In the genomic region with DNA sequence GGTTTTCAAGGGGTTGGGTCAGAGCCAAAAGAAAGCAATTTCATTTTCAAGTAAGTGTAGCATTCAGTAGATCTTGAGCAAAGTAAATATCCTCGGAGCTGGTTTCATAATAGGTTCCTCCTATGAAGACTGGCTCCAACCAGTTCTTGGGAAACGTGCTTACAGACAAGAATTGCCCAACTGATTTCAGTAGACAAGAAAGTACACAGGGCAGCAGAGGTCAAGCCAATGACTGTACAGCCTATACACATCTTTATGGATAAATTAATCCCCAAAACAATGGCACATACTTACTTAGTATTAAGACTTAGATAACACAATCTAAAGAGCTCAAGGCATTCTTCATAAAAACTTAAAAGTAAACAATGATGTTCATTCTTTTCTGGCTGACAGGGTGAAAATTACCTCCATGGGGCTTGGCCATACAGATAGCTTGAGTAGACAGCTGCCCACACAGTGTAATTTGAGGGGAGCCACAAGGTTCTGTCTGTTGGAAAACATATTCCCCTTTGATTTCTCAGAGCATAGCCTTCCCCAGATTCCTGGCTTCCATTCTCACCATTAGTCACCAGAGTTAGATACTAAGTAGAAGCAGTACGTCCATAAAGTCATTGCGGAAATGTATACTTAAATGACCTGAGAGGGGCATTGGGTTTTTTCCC, we compare ENCODE assay signal across 1 cellular context.
TF ChIP-seq lines count a peak whose summit lies in the region.

No MANE protein-coding gene starts in this region.

TF ChIP-seq in K562, 482 proteins besides CTCF, POLR2A, EP300 and RAD21 (continued from another document):
- TF ChIP-seq, protein P1, sequence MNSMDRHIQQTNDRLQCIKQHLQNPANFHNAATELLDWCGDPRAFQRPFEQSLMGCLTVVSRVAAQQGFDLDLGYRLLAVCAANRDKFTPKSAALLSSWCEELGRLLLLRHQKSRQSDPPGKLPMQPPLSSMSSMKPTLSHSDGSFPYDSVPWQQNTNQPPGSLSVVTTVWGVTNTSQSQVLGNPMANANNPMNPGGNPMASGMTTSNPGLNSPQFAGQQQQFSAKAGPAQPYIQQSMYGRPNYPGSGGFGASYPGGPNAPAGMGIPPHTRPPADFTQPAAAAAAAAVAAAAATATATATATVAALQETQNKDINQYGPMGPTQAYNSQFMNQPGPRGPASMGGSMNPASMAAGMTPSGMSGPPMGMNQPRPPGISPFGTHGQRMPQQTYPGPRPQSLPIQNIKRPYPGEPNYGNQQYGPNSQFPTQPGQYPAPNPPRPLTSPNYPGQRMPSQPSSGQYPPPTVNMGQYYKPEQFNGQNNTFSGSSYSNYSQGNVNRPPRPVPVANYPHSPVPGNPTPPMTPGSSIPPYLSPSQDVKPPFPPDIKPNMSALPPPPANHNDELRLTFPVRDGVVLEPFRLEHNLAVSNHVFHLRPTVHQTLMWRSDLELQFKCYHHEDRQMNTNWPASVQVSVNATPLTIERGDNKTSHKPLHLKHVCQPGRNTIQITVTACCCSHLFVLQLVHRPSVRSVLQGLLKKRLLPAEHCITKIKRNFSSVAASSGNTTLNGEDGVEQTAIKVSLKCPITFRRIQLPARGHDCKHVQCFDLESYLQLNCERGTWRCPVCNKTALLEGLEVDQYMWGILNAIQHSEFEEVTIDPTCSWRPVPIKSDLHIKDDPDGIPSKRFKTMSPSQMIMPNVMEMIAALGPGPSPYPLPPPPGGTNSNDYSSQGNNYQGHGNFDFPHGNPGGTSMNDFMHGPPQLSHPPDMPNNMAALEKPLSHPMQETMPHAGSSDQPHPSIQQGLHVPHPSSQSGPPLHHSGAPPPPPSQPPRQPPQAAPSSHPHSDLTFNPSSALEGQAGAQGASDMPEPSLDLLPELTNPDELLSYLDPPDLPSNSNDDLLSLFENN (IDR thresholded peaks at IDR 0.05; ENCODE audit: low read depth in 2 of 2, low read length in 2 of 2) = no peak
- TF ChIP-seq ESRRA (IDR thresholded peaks at IDR 0.05; ENCODE audit: borderline replicate concordance, low read depth) (no peak), CBFB (CRISPR knock-in tag; IDR thresholded peaks at IDR 0.05) (no peak), ZKSCAN8 (CRISPR knock-in tag; IDR thresholded peaks at IDR 0.05) (no peak), SMARCB1 (IDR thresholded peaks at IDR 0.05; ENCODE audit: insufficient read length, low read depth) (no peak), SMARCC2 (IDR thresholded peaks at IDR 0.05; ENCODE audit: low read depth) (no peak), L3MBTL2 (IDR thresholded peaks at IDR 0.05) (peak; percentile 46; the same call in 1 of the 2 replicates), JUN (IDR thresholded peaks at IDR 0.05; ENCODE audit: borderline replicate concordance, low read depth, low read length) (no peak), JUN (CRISPR knock-in tag; IDR thresholded peaks at IDR 0.05; ENCODE audit: borderline replicate concordance) (no peak), PHB (CRISPR knock-in tag; IDR thresholded peaks at IDR 0.05) (no peak), ZNF668 (CRISPR knock-in tag; IDR thresholded peaks at IDR 0.05) (no peak)
